ENCODE assay signal across 1 cellular context in genomic region chr22:42079319-42080251, GRCh38.
TF ChIP-seq lines count a peak whose summit lies in the region.

Gene SMDT1, plus strand, starts transcription at chr22:42079700. Its CDS starts 69 bp downstream, at chr22:42079769.

TF ChIP-seq in K562, 482 proteins besides CTCF, POLR2A, EP300 and RAD21 (continued from another document and continues in another):
- TF ChIP-seq ZNF277 (CRISPR knock-in tag; IDR thresholded peaks at IDR 0.05; ENCODE audit: borderline replicate concordance) (no peak), HIVEP1 (CRISPR knock-in tag; IDR thresholded peaks at IDR 0.05) (no peak), ZNF324 (CRISPR knock-in tag; IDR thresholded peaks at IDR 0.05) (no peak), ZFX (CRISPR knock-in tag; IDR thresholded peaks at IDR 0.05) (peak; percentile 96), PCBP2 (IDR thresholded peaks at IDR 0.05; ENCODE audit: low read depth, low read length, poor library complexity, severe bottlenecking) (no peak), HMGXB4 (CRISPR knock-in tag; IDR thresholded peaks at IDR 0.05) (no peak), CUX1 (CRISPR knock-in tag; IDR thresholded peaks at IDR 0.05) (peak; percentile 84), POLR2H (tag; IDR thresholded peaks at IDR 0.05; ENCODE audit: low read depth) (peak; percentile 86), IFI16 (CRISPR knock-in tag; IDR thresholded peaks at IDR 0.05) (no peak), ARID2 (IDR thresholded peaks at IDR 0.05) (no peak), PRDM10 (IDR thresholded peaks at IDR 0.05; ENCODE audit: partially characterized antibody) (no peak), SMAD1 (IDR thresholded peaks at IDR 0.05; ENCODE audit: low read depth, low read length, partially characterized antibody) (peak; percentile 20), MIER1 (IDR thresholded peaks at IDR 0.05; ENCODE audit: low read depth) (no peak), BRF2 (IDR thresholded peaks at IDR 0.05; ENCODE audit: borderline replicate concordance, insufficient read depth, insufficient read length) (no peak), AFF4 (CRISPR knock-in tag; IDR thresholded peaks at IDR 0.05) (no peak), ZBTB34 (CRISPR knock-in tag; IDR thresholded peaks at IDR 0.05) (no peak), CREBBP (IDR thresholded peaks at IDR 0.05; ENCODE audit: low read depth, low read length) (no peak), CBX2 (IDR thresholded peaks at IDR 0.05; ENCODE audit: insufficient read depth, low read length, poor library complexity, severe bottlenecking) (no peak), TAF7 (tag; IDR thresholded peaks at IDR 0.05) (peak; percentile 98), ZNF263 (CRISPR knock-in tag; IDR thresholded peaks at IDR 0.05; ENCODE audit: borderline replicate concordance) (0 out of 2 replicates have a peak, but pooled peaks have one; percentile 40), C11orf30 (IDR thresholded peaks at IDR 0.05; ENCODE audit: low read depth) (peak; percentile 28), REST (CRISPR knock-in tag; IDR thresholded peaks at IDR 0.05; ENCODE audit: low read depth) (peak; percentile 38; the same call in 1 of the 2 replicates), ZKSCAN8 (CRISPR knock-in tag; IDR thresholded peaks at IDR 0.05) (no peak), NONO (IDR thresholded peaks at IDR 0.05; ENCODE audit: low read depth in 2 of 2, low read length in 1 of 2) (peak in 1 of 2 experiments; percentile 40; a peak in 1 of 4 replicates)
